18 cellular contexts compared by ENCODE assay signal in genomic region chr1:34876406-34876805, GRCh38. TPM values are rescaled to one million over a fixed set of nuclear protein-coding genes. Genes with fewer than 3 reads are reported as not detected.
DNase-seq lines count a peak whose midpoint lies in the region; ATAC-seq and TF ChIP-seq lines count a peak whose summit lies in the region.
"Had no signal": no experiment of that assay in that cellular context is flagged by ENCODE, and none has a peak within 500 bp of the region (broad histone marks: within the 10 kb centered on the region; RNA-seq: fewer than 3 reads in every experiment).

No MANE protein-coding gene starts in this region.

- H2BK120ac ChIP-seq in mesendoderm (ENCODE audit: low read depth, low read length), result no peak overlapping the region

- H3K36me3 Mint-ChIP-seq in activated CD8-positive, alpha-beta memory T cell treated with anti-CD3 and anti-CD28 coated beads, Interleukin-2, amount 10 ng/mL, durations not matched to agents 7 days and 5 days, result no peaks in the 10 kb centered on the region
- no peaks in the 10 kb centered on the region for H3K36me3 Mint-ChIP-seq in progenitor cell of endocrine pancreas (ENCODE audit: insufficient read depth)
- H3K36me3 Mint-ChIP-seq: CD4-positive, CD25-positive, alpha-beta regulatory T cell had no signal

- no peak overlapping the region for H2AFZ ChIP-seq in GM23248

- WGBS in mesendoderm (ENCODE audit: extremely low coverage, insufficient coverage, low lambda C conversion rate), result no CpG with 5 or more reads among the region's 7 CpGs
- WGBS in GM23248 (ENCODE audit: low coverage in 1 of 2, low lambda C conversion rate in 2 of 2, missing lambda C conversion rate in 2 of 2), 2 experiments, result 45 to 53% methylated on average over 7 of the region's 7 CpGs

- no peak overlapping the region for H3K23ac ChIP-seq in mesendoderm (ENCODE audit: low read length)

- H3K4me1 Mint-ChIP-seq in activated CD8-positive, alpha-beta memory T cell treated with anti-CD3 and anti-CD28 coated beads, Interleukin-2, amount 10 ng/mL, durations not matched to agents 7 days and 5 days, result no peaks in the 10 kb centered on the region
- no peaks in the 10 kb centered on the region for H3K4me1 Mint-ChIP-seq in progenitor cell of endocrine pancreas (ENCODE audit: low read depth)

- no peak overlapping the region for H3K27ac Mint-ChIP-seq in activated CD8-positive, alpha-beta memory T cell treated with anti-CD3 and anti-CD28 coated beads, Interleukin-2, amount 10 ng/mL, durations not matched to agents 7 days and 5 days
- no peak overlapping the region for H3K27ac Mint-ChIP-seq in progenitor cell of endocrine pancreas
- H3K27ac Mint-ChIP-seq: CD4-positive, CD25-positive, alpha-beta regulatory T cell; CD8-positive, alpha-beta memory T cell had no signal

- no peak overlapping the region for H3K4ac ChIP-seq in mesendoderm (ENCODE audit: low read depth, low read length)

- H2BK5ac ChIP-seq in mesendoderm (ENCODE audit: low read length), result no peak overlapping the region

- no peak overlapping the region for H2AK5ac ChIP-seq in mesendoderm (ENCODE audit: low read length)

- no peaks in the 10 kb centered on the region for H3K9me3 ChIP-seq in GM23248 (ENCODE audit: low read depth)
- H3K9me3 ChIP-seq: BE2C had no signal

- in situ Hi-C loops in GM23248 (cut with MboI), result no loop called here

- no peak overlapping the region for H4K8ac ChIP-seq in mesendoderm (ENCODE audit: low read depth, low read length)

- no peaks in the 10 kb centered on the region for H3K79me1 ChIP-seq in mesendoderm (ENCODE audit: low read length)

- H3K4me2 ChIP-seq in mesendoderm (ENCODE audit: low read length), result no peak overlapping the region
- no peak overlapping the region for H3K4me2 ChIP-seq in GM23248 (ENCODE audit: unreplicated experiment)

- H3K27me3 Mint-ChIP-seq in activated CD8-positive, alpha-beta memory T cell treated with anti-CD3 and anti-CD28 coated beads, Interleukin-2, amount 10 ng/mL, durations not matched to agents 7 days and 5 days, result peaks cover 65% of the 10 kb centered on the region
- peaks cover 58% of the 10 kb centered on the region for H3K27me3 Mint-ChIP-seq in progenitor cell of endocrine pancreas

- H3K18ac ChIP-seq in mesendoderm (ENCODE audit: low read length), result no peak overlapping the region

- H3K36me3 ChIP-seq in mesendoderm (ENCODE audit: control insufficient read depth, insufficient read depth, low read length) (no peaks in the 10 kb centered on the region), GM23248 (ENCODE audit: low read depth) (no peaks in the 10 kb centered on the region)
- H3K36me3 ChIP-seq: BE2C had no signal

- H4K20me1 ChIP-seq in GM23248 (ENCODE audit: insufficient read depth), result no peaks in the 10 kb centered on the region

- no peak overlapping the region for H3K4me3 ChIP-seq in mesendoderm (ENCODE audit: low read length)
- no peak overlapping the region for H3K4me3 ChIP-seq in GM23248

- no peak overlapping the region for H3K4me3 Mint-ChIP-seq in activated CD8-positive, alpha-beta memory T cell treated with anti-CD3 and anti-CD28 coated beads, Interleukin-2, amount 10 ng/mL, durations not matched to agents 7 days and 5 days
- no peak overlapping the region for H3K4me3 Mint-ChIP-seq in progenitor cell of endocrine pancreas (ENCODE audit: low read depth)
- H3K4me3 Mint-ChIP-seq: CD4-positive, CD25-positive, alpha-beta regulatory T cell; CD8-positive, alpha-beta memory T cell had no signal

- no peaks in the 10 kb centered on the region for H3K9me2 ChIP-seq in GM23248 (ENCODE audit: insufficient read depth)

- H3K79me2 ChIP-seq in mesendoderm (ENCODE audit: control insufficient read depth, insufficient read depth, low read length), result no peaks in the 10 kb centered on the region
- no peaks in the 10 kb centered on the region for H3K79me2 ChIP-seq in GM23248 (ENCODE audit: insufficient read depth)

- peak; percentile 3 for DNase-seq in activated CD8-positive, alpha-beta memory T cell treated with anti-CD3 and anti-CD28 coated beads, Interleukin-2, amount 10 ng/mL, durations not matched to agents 7 days and 5 days
- DNase-seq in cerebellar nuclear complex (lab: John Stamatoyannopoulos, UW) (peak; percentile 87 to 96), islet precursor cell (peak; percentile 38), progenitor cell of endocrine pancreas (ENCODE audit: low spot score, unreplicated experiment) (no peak), mesendoderm (no peak), GM23248 (no peak)
- DNase-seq: ACHN; BE2C; CD4-positive, CD25-positive, alpha-beta regulatory T cell; CD8-positive, alpha-beta memory T cell; COR-L47; DMS 273 treated with DMSO at 0.1 percent for 48 hours; DMS53; GDM1; GOT3; H7; IMR-90 had no signal

- no peak overlapping the region for H2BK15ac ChIP-seq in mesendoderm (replicated peaks; ENCODE audit: low read depth)

- H3K27me3 ChIP-seq in mesendoderm (ENCODE audit: insufficient read depth, low read length, poor library complexity) (no peaks in the 10 kb centered on the region), GM23248 (replicated peaks; ENCODE audit: insufficient read depth) (peaks cover 80% of the 10 kb centered on the region)
- H3K27me3 ChIP-seq: BE2C had no signal

- no peaks in the 10 kb centered on the region for H3K4me1 ChIP-seq in mesendoderm (ENCODE audit: control insufficient read depth, low read depth, low read length)
- no peaks in the 10 kb centered on the region for H3K4me1 ChIP-seq in GM23248 (ENCODE audit: insufficient read depth)
- H3K4me1 ChIP-seq: BE2C had no signal

- ATAC-seq in activated CD8-positive, alpha-beta memory T cell treated with anti-CD3 and anti-CD28 coated beads, Interleukin-2, amount 10 ng/mL, durations not matched to agents 7 days and 5 days, result no peak
- ATAC-seq: HCT116 had no signal

- H3K27ac ChIP-seq in mesendoderm (ENCODE audit: low read depth, low read length), result no peak overlapping the region
- H3K27ac ChIP-seq in GM23248, result no peak overlapping the region

- CTCF ChIA-PET in activated CD8-positive, alpha-beta memory T cell treated with anti-CD3 and anti-CD28 coated beads, Interleukin-2, amount 10 ng/mL, durations not matched to agents 7 days and 5 days (lab: Charles Lee), result no interaction called here

- H3F3A ChIP-seq in GM23248 (ENCODE audit: insufficient read depth), result no peaks in the 10 kb centered on the region

- no peak overlapping the region for H4K5ac ChIP-seq in mesendoderm (ENCODE audit: low read length)

- TF ChIP-seq CTCF in progenitor cell of endocrine pancreas (IDR thresholded peaks at IDR 0.05; ENCODE audit: unreplicated experiment), result no peak

- H3K9me3 Mint-ChIP-seq in activated CD8-positive, alpha-beta memory T cell treated with anti-CD3 and anti-CD28 coated beads, Interleukin-2, amount 10 ng/mL, durations not matched to agents 7 days and 5 days (ENCODE audit: low read depth), result no peaks in the 10 kb centered on the region
- no peaks in the 10 kb centered on the region for H3K9me3 Mint-ChIP-seq in progenitor cell of endocrine pancreas (ENCODE audit: low read depth)
- H3K9me3 Mint-ChIP-seq: CD4-positive, CD25-positive, alpha-beta regulatory T cell; CD8-positive, alpha-beta memory T cell had no signal

- H3K9ac ChIP-seq in mesendoderm (ENCODE audit: low read length), result no peak overlapping the region
- H3K9ac ChIP-seq in GM23248, result no peak overlapping the region

- H3K56ac ChIP-seq in mesendoderm (ENCODE audit: low read length), result no peak overlapping the region

RNA-seq across cellular contexts. Expression of gene SMIM12, which starts 16.9 kb away (rescaled TPM):
- total RNA-seq in activated CD8-positive, alpha-beta memory T cell treated with anti-CD3 and anti-CD28 coated beads, Interleukin-2, amount 10 ng/mL, durations not matched to agents 7 days and 5 days, result 10 to 100 TPM; 52.7 to 67.2 TPM
- 35.7 and 39.5 TPM in 2 replicates for total RNA-seq in progenitor cell of endocrine pancreas
- polyA plus RNA-seq in mesendoderm (2013, experiment 1 of 2), result 21.5 TPM
- 21.9 TPM for polyA plus RNA-seq in mesendoderm (2013, experiment 2 of 2)
- total RNA-seq in GM23248 (2014; rRNA removed; shearing (Covaris generic)), result 17.9 and 20.4 TPM in 2 replicates
- polyA plus RNA-seq in GM23248 (2016; fragmentation: Nextera tagmentation; extraction: Ambion mirVana), result 50.1 and 51.6 TPM in 2 replicates

RNA-seq across cellular contexts. Expression of gene DLGAP3, which starts 53.0 kb away (rescaled TPM):
- total RNA-seq in activated CD8-positive, alpha-beta memory T cell treated with anti-CD3 and anti-CD28 coated beads, Interleukin-2, amount 10 ng/mL, durations not matched to agents 7 days and 5 days, result under 1 TPM; 0.50 to 0.66 TPM
- 1.3 TPM in 2 replicates for total RNA-seq in progenitor cell of endocrine pancreas
- 5.2 TPM for polyA plus RNA-seq in mesendoderm (2013, experiment 1 of 2)
- polyA plus RNA-seq in mesendoderm (2013, experiment 2 of 2), result 5.2 TPM
- 0.11 TPM in 1 of 2 replicates, not detected in the other for total RNA-seq in GM23248 (2014; rRNA removed; shearing (Covaris generic))
- polyA plus RNA-seq in GM23248 (2016; fragmentation: Nextera tagmentation; extraction: Ambion mirVana), result not detected in 2 replicates
- total RNA-seq: IMR-90 had no signal
- polyA plus RNA-seq: CD8-positive, alpha-beta memory T cell had no signal

Comparison
In these comparisons a context has a peak if more than half of its experiments do, and no peak if none do; other contexts are left out.
1. DNase-seq: peak in activated CD8-positive, alpha-beta memory T cell treated with anti-CD3 and anti-CD28 coated beads, Interleukin-2, amount 10 ng/mL, durations not matched to agents 7 days and 5 days (single experiment), cerebellar nuclear complex (2 of 2) and islet precursor cell (single experiment); none in progenitor cell of endocrine pancreas (single experiment), mesendoderm (single experiment) and GM23248 (single experiment).